Comparison of ENCODE assay signal across 8 cellular contexts in genomic region chrX:48890934-48891401, GRCh38. TPM values are rescaled to one million over a fixed set of nuclear protein-coding genes. Genes with fewer than 3 reads are reported as not detected.
DNase-seq lines count a peak whose midpoint lies in the region; ATAC-seq and TF ChIP-seq lines count a peak whose summit lies in the region.

No MANE protein-coding gene starts in this region.

- H3F3A ChIP-seq in MM.1S (ENCODE audit: insufficient read depth, low read length) = no peaks in the 10 kb centered on the region

- H3K4me2 ChIP-seq in MM.1S (ENCODE audit: low read depth, low read length) = peak overlapping the region; percentile 90; the same call in 1 of the 2 replicates
- H3K4me2 ChIP-seq in mesendoderm (ENCODE audit: low read length) = peak overlapping the region; percentile 62

- no CpG with 5 or more reads among the region's 35 CpGs for WGBS in mesendoderm (ENCODE audit: extremely low coverage, insufficient coverage, low lambda C conversion rate)
- WGBS in upper lobe of left lung, 2 donors = 1 to 48% methylated on average over 9 to 27 of the region's 35 CpGs

- H3K27me3 ChIP-seq in MM.1S (replicated peaks; ENCODE audit: insufficient read depth, low read length) = no peaks in the 10 kb centered on the region
- no peaks in the 10 kb centered on the region for H3K27me3 ChIP-seq in mesendoderm (ENCODE audit: insufficient read depth, low read length, poor library complexity)
- no peaks in the 10 kb centered on the region for H3K27me3 ChIP-seq in upper lobe of left lung

- H3K36me3 ChIP-seq in MM.1S (replicated peaks; ENCODE audit: insufficient read depth, low read length) (no peaks in the 10 kb centered on the region), mesendoderm (ENCODE audit: control insufficient read depth, insufficient read depth, low read length) (no peaks in the 10 kb centered on the region), upper lobe of left lung (peaks cover 0 to 14% (median 3%) of the 10 kb centered on the region in 4 donors)

- ATAC-seq in GM21576 (IDR thresholded peaks at IDR 0.05; ENCODE audit: unreplicated experiment) = peak; percentile 36
- ATAC-seq in upper lobe of left lung (ENCODE audit: low FRiP score in 2 of 2) = peak in 1 of 2 donors; percentile 77

- H3K4me3 ChIP-seq in GM12875 (ENCODE audit: low read depth, low read length) = peak overlapping the region; percentile 47
- H3K4me3 ChIP-seq in MM.1S (ENCODE audit: low read length) = peak overlapping the region; percentile 62
- H3K4me3 ChIP-seq in mesendoderm (ENCODE audit: low read length) = peak overlapping the region; percentile 8
- H3K4me3 ChIP-seq in upper lobe of left lung = peak overlapping the region; percentile 32 to 85 (median 68)

- H3K79me1 ChIP-seq in mesendoderm (ENCODE audit: low read length) = no peaks in the 10 kb centered on the region

- H3K9me3 ChIP-seq in MM.1S (replicated peaks; ENCODE audit: insufficient read depth, low read length) (no peaks in the 10 kb centered on the region), upper lobe of left lung (no peaks in the 10 kb centered on the region)

- H3K9me2 ChIP-seq in MM.1S (replicated peaks; ENCODE audit: insufficient read depth, low read length) = no peaks in the 10 kb centered on the region

- no peak for TF ChIP-seq EP300 in upper lobe of left lung (IDR thresholded peaks at IDR 0.05)

- H2AK5ac ChIP-seq in mesendoderm (ENCODE audit: low read length) = no peak overlapping the region

- DNase-seq in MM.1S = peak; percentile 9
- DNase-seq in cerebellar cortex (ENCODE audit: low spot score) = peak; percentile 27
- DNase-seq in mesendoderm = no peak
- DNase-seq in upper lobe of left lung = peak; percentile 41 to 86
- DNase-seq in HEK293T (ENCODE audit: extremely low spot score) = no peak
- DNase-seq in Ammon's horn (ENCODE audit: low spot score) = no peak

- no peak overlapping the region for H3K4ac ChIP-seq in mesendoderm (ENCODE audit: low read depth, low read length)

- no peak overlapping the region for H3K23ac ChIP-seq in mesendoderm (ENCODE audit: low read length)

- H3K79me2 ChIP-seq in MM.1S (ENCODE audit: low read length) (peaks cover 13% of the 10 kb centered on the region), mesendoderm (ENCODE audit: control insufficient read depth, insufficient read depth, low read length) (no peaks in the 10 kb centered on the region)

- no peak overlapping the region for H4K8ac ChIP-seq in mesendoderm (ENCODE audit: low read depth, low read length)

- H4K5ac ChIP-seq in mesendoderm (ENCODE audit: low read length) = no peak overlapping the region

- H3K4me1 ChIP-seq in MM.1S (ENCODE audit: low read length) (no peaks in the 10 kb centered on the region), mesendoderm (ENCODE audit: control insufficient read depth, low read depth, low read length) (no peaks in the 10 kb centered on the region), upper lobe of left lung (peaks cover 4 to 9% (median 6%) of the 10 kb centered on the region in 4 donors)

- no peak overlapping the region for H2BK120ac ChIP-seq in mesendoderm (ENCODE audit: low read depth, low read length)

- no peak overlapping the region for H2BK5ac ChIP-seq in mesendoderm (ENCODE audit: low read length)

- peak overlapping the region; percentile 70 for H3K56ac ChIP-seq in mesendoderm (ENCODE audit: low read length)

- H3K27ac ChIP-seq in MM.1S (ENCODE audit: low read length) (peak overlapping the region; percentile 21; the same call in 1 of the 2 replicates), mesendoderm (ENCODE audit: low read depth, low read length) (no peak overlapping the region), upper lobe of left lung (peak overlapping the region; percentile 30 to 84 (median 73))

- TF ChIP-seq CTCF in GM12875 (IDR thresholded peaks at IDR 0.05; ENCODE audit: borderline replicate concordance, insufficient read depth, low read depth, low read length) (no peak), MM.1S (IDR thresholded peaks at IDR 0.05; ENCODE audit: low read length) (no peak), upper lobe of left lung (IDR thresholded peaks at IDR 0.05) (no peak)

- no peak for TF ChIP-seq POLR2A in upper lobe of left lung (IDR thresholded peaks at IDR 0.05)

- peak overlapping the region; percentile 54 for H3K18ac ChIP-seq in mesendoderm (ENCODE audit: low read length)

- H4K20me1 ChIP-seq in MM.1S (ENCODE audit: insufficient read depth, low read length) = no peaks in the 10 kb centered on the region

- H2AFZ ChIP-seq in MM.1S (ENCODE audit: low read length) = peak overlapping the region; percentile 72

- H2BK15ac ChIP-seq in mesendoderm (replicated peaks; ENCODE audit: low read depth) = no peak overlapping the region

- peak overlapping the region; percentile 55 for H3K9ac ChIP-seq in MM.1S (ENCODE audit: low read length)
- peak overlapping the region; percentile 51 for H3K9ac ChIP-seq in mesendoderm (ENCODE audit: low read length)

- CTCF ChIA-PET in HEK293T (lab: Yijun Ruan, JAX) = no interaction called here

- POLR2A ChIA-PET in HEK293T (lab: Yijun Ruan, JAX) = interaction anchor here (1.0 to 1.4 kb wide), 5 partner anchors 21 to 260 kb away, joined by 3 to 6 read pairs (median 3); partner anchors contain the start of gene SLC35A2

TF ChIP-seq in HEK293T, 16 proteins besides CTCF, POLR2A, EP300 and RAD21:
- TF ChIP-seq L3MBTL2 (conservative IDR thresholded peaks at IDR 0.05) (no peak), CTBP1 (IDR thresholded peaks at IDR 0.05; ENCODE audit: borderline replicate concordance) (no peak), ARNT (IDR thresholded peaks at IDR 0.05) (no peak), TARDBP (IDR thresholded peaks at IDR 0.05) (no peak)
TF ChIP-seq in HEK293T: peak in this region for 0.

RNA-seq across cellular contexts. Expression of gene TIMM17B, which starts 6.6 kb away (rescaled TPM):
- polyA plus RNA-seq in mesendoderm (2013, experiment 1 of 2) = 52.0 TPM
- polyA plus RNA-seq in mesendoderm (2013, experiment 2 of 2) = 55.2 TPM
- total RNA-seq in upper lobe of left lung = 10 to 100 TPM; 29.6 to 49.6 (median 42.6) TPM

RNA-seq across cellular contexts. Expression of gene PQBP1, which starts 6.8 kb away (rescaled TPM):
- 83.0 TPM for polyA plus RNA-seq in mesendoderm (2013, experiment 1 of 2)
- 83.7 TPM for polyA plus RNA-seq in mesendoderm (2013, experiment 2 of 2)
- 10 to 100 TPM; 49.1 to 76.9 (median 65.2) TPM for total RNA-seq in upper lobe of left lung

RNA-seq across cellular contexts. Expression of gene SLC35A2, which starts 20.5 kb away (rescaled TPM):
- polyA plus RNA-seq in mesendoderm (2013, experiment 1 of 2) = 15.8 TPM
- polyA plus RNA-seq in mesendoderm (2013, experiment 2 of 2) = 15.7 TPM
- total RNA-seq in upper lobe of left lung = 10 to 100 TPM in 5 of 6 donors, 1 to 10 TPM in 1; 5.2 to 32.0 (median 23.3) TPM

RNA-seq across cellular contexts. Expression of gene PIM2, which starts 27.9 kb away (rescaled TPM):
- polyA plus RNA-seq in mesendoderm (2013, experiment 1 of 2) = 55.7 TPM
- 57.8 TPM for polyA plus RNA-seq in mesendoderm (2013, experiment 2 of 2)
- total RNA-seq in upper lobe of left lung = 10 to 100 TPM; 16.3 to 36.1 (median 26.2) TPM

RNA-seq across cellular contexts. Expression of gene PCSK1N, which starts 55.6 kb away (rescaled TPM):
- polyA plus RNA-seq in mesendoderm (2013, experiment 1 of 2) = 0.91 TPM
- 0.81 TPM for polyA plus RNA-seq in mesendoderm (2013, experiment 2 of 2)
- total RNA-seq in upper lobe of left lung = 1 to 10 TPM; 1.0 to 7.5 (median 2.3) TPM

Comparison
In these comparisons a context has a peak if more than half of its experiments do, and no peak if none do; other contexts are left out.
1. H3K4me3 ChIP-seq: peak in every context shown above with its lines; median percentile 68 in upper lobe of left lung; 62 in MM.1S; 47 in GM12875; 8 in mesendoderm.
2. DNase-seq: peak in MM.1S (single experiment), cerebellar cortex (single experiment) and upper lobe of left lung (2 of 2); none in mesendoderm (single experiment), HEK293T (single experiment) and Ammon's horn (single experiment).